12 cellular contexts compared by ENCODE assay signal in genomic region chr2:101265893-101266499, GRCh38. TPM values are rescaled to one million over a fixed set of nuclear protein-coding genes. Genes with fewer than 3 reads are reported as not detected.
A peak's percentile ranks its signal among the peaks of the same experiment; 100 is the strongest.
DNase-seq lines count a peak whose midpoint lies in the region; ATAC-seq and TF ChIP-seq lines count a peak whose summit lies in the region.
"Had no signal": no experiment of that assay in that cellular context is flagged by ENCODE, and none has a peak within 500 bp of the region (broad histone marks: within the 10 kb centered on the region; RNA-seq: fewer than 3 reads in every experiment).

No MANE protein-coding gene starts in this region.

- H3K27me3 ChIP-seq in CD8-positive, alpha-beta memory T cell (ENCODE audit: insufficient read depth, low read length, poor library complexity, severe bottlenecking): no peaks in the 10 kb centered on the region
- no peaks in the 10 kb centered on the region for H3K27me3 ChIP-seq in Peyer's patch
- H3K27me3 ChIP-seq: BLaER1 had no signal

- ATAC-seq in Right ventricle myocardium superior (ENCODE audit: poor library complexity) (peak; percentile 56), HG03139 (IDR thresholded peaks at IDR 0.05; ENCODE audit: unreplicated experiment) (no peak), HG03097 (IDR thresholded peaks at IDR 0.05; ENCODE audit: low FRiP score, unreplicated experiment) (no peak)
- ATAC-seq in naive thymus-derived CD8-positive, alpha-beta T cell: no peak
- ATAC-seq: activated T-cell treated with anti-CD3 and anti-CD28 coated beads, Interleukin-2, amount 50 U/mL, for 72 hours had no signal

- peaks cover 29 to 57% (median 54%) of the 10 kb centered on the region in 3 donors for H3K4me1 Mint-ChIP-seq in CD8-positive, alpha-beta memory T cell
- H3K4me1 Mint-ChIP-seq in naive thymus-derived CD8-positive, alpha-beta T cell: peaks cover 23 to 35% (median 31%) of the 10 kb centered on the region in 4 donors

- H3K27ac Mint-ChIP-seq in CD8-positive, alpha-beta memory T cell: peak overlapping the region in 5 of 8 donors; percentile 1 to 80 (median 11)
- peak overlapping the region in 6 of 10 donors; percentile 15 to 77 (median 71) for H3K27ac Mint-ChIP-seq in naive thymus-derived CD8-positive, alpha-beta T cell

- no peak for TF ChIP-seq CTCF in Peyer's patch (IDR thresholded peaks at IDR 0.05)

- POLR2A ChIA-PET in CD8-positive, alpha-beta memory T cell (lab: Charles Lee): no interaction called here
- POLR2A ChIA-PET in naive thymus-derived CD8-positive, alpha-beta T cell (lab: Charles Lee): interaction anchor here (0.8 kb wide), 1 partner anchor 16 kb away, joined by 3 read pairs; no protein-coding TSS in a partner anchor

- CTCF ChIA-PET in CD8-positive, alpha-beta memory T cell (lab: Charles Lee): no interaction called here

- peaks cover 64% of the 10 kb centered on the region for H3K36me3 ChIP-seq in CD8-positive, alpha-beta memory T cell (ENCODE audit: insufficient read depth, low read length)
- H3K36me3 ChIP-seq in Peyer's patch: peaks cover 0 to 91% (median 0%) of the 10 kb centered on the region in 3 donors

- no peaks in the 10 kb centered on the region for H3K27me3 Mint-ChIP-seq in CD8-positive, alpha-beta memory T cell
- no peaks in the 10 kb centered on the region for H3K27me3 Mint-ChIP-seq in naive thymus-derived CD8-positive, alpha-beta T cell

- no peak for DNase-seq in CD8-positive, alpha-beta memory T cell
- DNase-seq in Peyer's patch: peak in 2 of 3 donors; percentile 63 to 68
- DNase-seq in Right ventricle myocardium superior: no peak
- DNase-seq in naive thymus-derived CD8-positive, alpha-beta T cell: no peak
- no peak for DNase-seq in erythroblast (lab: John Stamatoyannopoulos, UW)
- DNase-seq in NCI-H2196 (lab: John Stamatoyannopoulos, UW; ENCODE audit: unreplicated experiment): no peak
- DNase-seq: activated CD4-positive, CD25-positive, alpha-beta regulatory T cell; activated T-cell treated with anti-CD3 and anti-CD28 coated beads, Interleukin-2, amount 50 U/mL, for 72 hours; NCI-H1694 had no signal

- TF ChIP-seq POLR2A in Peyer's patch (IDR thresholded peaks at IDR 0.05): no peak
- no peak for TF ChIP-seq POLR2A in erythroblast (IDR thresholded peaks at IDR 0.05; ENCODE audit: low read length)

- H3K9me3 ChIP-seq in CD8-positive, alpha-beta memory T cell (ENCODE audit: low read length): no peaks in the 10 kb centered on the region
- no peaks in the 10 kb centered on the region for H3K9me3 ChIP-seq in Peyer's patch
- H3K9me3 ChIP-seq: BLaER1 had no signal

- H3K36me3 Mint-ChIP-seq in CD8-positive, alpha-beta memory T cell: peaks cover 6 to 84% (median 15%) of the 10 kb centered on the region in 3 donors
- H3K36me3 Mint-ChIP-seq in naive thymus-derived CD8-positive, alpha-beta T cell: peaks cover 5 to 89% (median 13%) of the 10 kb centered on the region in 3 donors

- no peak overlapping the region for H3K27ac ChIP-seq in CD8-positive, alpha-beta memory T cell (ENCODE audit: low read depth, low read length)
- H3K27ac ChIP-seq in Peyer's patch: peak overlapping the region in 1 of 4 donors; percentile 38
- H3K27ac ChIP-seq: BLaER1 had no signal

- intact Hi-C loops in Right ventricle myocardium superior (cut with DNase I): no loop called here

- no peaks in the 10 kb centered on the region for H3K9me3 Mint-ChIP-seq in CD8-positive, alpha-beta memory T cell
- H3K9me3 Mint-ChIP-seq in naive thymus-derived CD8-positive, alpha-beta T cell: no peaks in the 10 kb centered on the region
- H3K9me3 Mint-ChIP-seq: activated T-cell treated with anti-CD3 and anti-CD28 coated beads, Interleukin-2, amount 50 U/mL, for 72 hours had no signal

- H3K4me3 ChIP-seq in CD8-positive, alpha-beta memory T cell (ENCODE audit: low read length): no peak overlapping the region
- no peak overlapping the region for H3K4me3 ChIP-seq in Peyer's patch
- H3K4me3 ChIP-seq: BLaER1 had no signal

- H3K4me1 ChIP-seq in CD8-positive, alpha-beta memory T cell (ENCODE audit: insufficient read depth, low read length): peaks cover 5% of the 10 kb centered on the region
- H3K4me1 ChIP-seq in Peyer's patch: peaks cover 0 to 10% (median 0%) of the 10 kb centered on the region in 4 donors

- no peak overlapping the region for H3K4me3 Mint-ChIP-seq in CD8-positive, alpha-beta memory T cell
- no peak overlapping the region for H3K4me3 Mint-ChIP-seq in naive thymus-derived CD8-positive, alpha-beta T cell
- H3K4me3 Mint-ChIP-seq: activated T-cell treated with anti-CD3 and anti-CD28 coated beads, Interleukin-2, amount 50 U/mL, for 72 hours had no signal

RNA-seq across cellular contexts. Expression of gene CNOT11, which starts 13.3 kb away (rescaled TPM):
- 10 to 100 TPM; 60.9 to 67.4 TPM for total RNA-seq in CD8-positive, alpha-beta memory T cell
- polyA plus RNA-seq in CD8-positive, alpha-beta memory T cell: 70.0 TPM
- total RNA-seq in Peyer's patch (10 to 100 TPM; 46.4 to 82.9 (median 48.1) TPM), Right ventricle myocardium superior (33.1 TPM)
- 10 to 100 TPM; 51.6 to 62.4 TPM for total RNA-seq in naive thymus-derived CD8-positive, alpha-beta T cell
- 10 to 100 TPM; 64.2 to 69.3 (median 64.9) TPM for polyA plus RNA-seq in naive thymus-derived CD8-positive, alpha-beta T cell

RNA-seq across cellular contexts. Expression of gene RNF149, which starts 42.5 kb away (rescaled TPM):
- total RNA-seq in CD8-positive, alpha-beta memory T cell: 10 to 100 TPM; 43.4 TPM
- 87.6 TPM for polyA plus RNA-seq in CD8-positive, alpha-beta memory T cell
- 10 to 100 TPM; 61.1 to 86.2 (median 70.5) TPM for total RNA-seq in Peyer's patch
- 14.0 TPM for total RNA-seq in Right ventricle myocardium superior
- 100 to 1,000 TPM; 108 to 114 TPM for total RNA-seq in naive thymus-derived CD8-positive, alpha-beta T cell
- polyA plus RNA-seq in naive thymus-derived CD8-positive, alpha-beta T cell: 10 to 100 TPM; 36.6 to 41.6 (median 39.0) TPM

Comparison
In these comparisons a context has a peak if more than half of its experiments do, and no peak if none do; other contexts are left out.
1. DNase-seq: peak in Peyer's patch (2 of 3); none in CD8-positive, alpha-beta memory T cell (0 of 5), Right ventricle myocardium superior (single experiment), naive thymus-derived CD8-positive, alpha-beta T cell (0 of 10), erythroblast (0 of 2) and NCI-H2196 (single experiment).